ENCODE assay signal across 8 cellular contexts in the genomic region with DNA sequence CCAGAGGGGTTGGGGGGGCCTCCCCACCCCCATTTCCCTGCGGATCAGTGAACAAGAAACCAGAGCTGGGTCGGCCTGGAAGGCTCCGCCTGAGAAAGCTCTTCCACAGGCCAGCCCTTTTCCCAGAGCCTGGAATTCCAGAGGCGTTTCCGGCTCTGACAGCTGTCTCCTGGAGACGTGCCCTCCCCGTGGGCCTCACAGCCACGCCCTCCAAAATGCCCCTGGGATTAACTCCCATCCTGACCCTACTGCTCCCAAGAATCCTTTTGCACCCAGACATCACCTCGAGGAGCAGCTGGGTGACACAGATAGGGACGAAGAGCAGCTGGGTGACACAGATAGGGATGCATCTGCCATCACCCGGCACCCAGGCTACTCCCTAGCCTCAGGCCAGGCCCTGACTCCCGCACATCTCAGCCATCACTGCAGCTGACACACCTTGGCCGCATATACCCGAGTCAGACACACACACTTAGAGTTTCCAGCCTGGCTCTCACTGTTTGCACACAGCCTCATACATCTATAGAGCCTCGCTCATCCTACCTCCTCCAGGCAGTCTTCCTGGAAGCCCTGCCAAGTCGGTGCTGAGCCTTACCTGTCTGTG. TPM values are rescaled to one million over a fixed set of nuclear protein-coding genes. Genes with fewer than 3 reads are reported as not detected.
DNase-seq lines count a peak whose midpoint lies in the region; ATAC-seq, FAIRE-seq and TF ChIP-seq lines count a peak whose summit lies in the region.

No MANE protein-coding gene starts in this region.

- H3K4me1 ChIP-seq in A549 (peaks cover 43% of the 10 kb centered on the region), Peyer's patch (peaks cover 0 to 18% (median 0%) of the 10 kb centered on the region in 4 donors)

- H3K27ac ChIP-seq in A549 (peak overlapping the region; percentile 49 to 86), Peyer's patch (peak overlapping the region; percentile 38 to 74 (median 52))

- no peak for TF ChIP-seq RAD21 in A549 (conservative IDR thresholded peaks at IDR 0.05 in 1 of 2, IDR thresholded peaks at IDR 0.05 in 1 of 2)

- no peak for DNase-seq in A549 (ENCODE audit: low read depth in 1 of 2, low spot score in 1 of 2)
- DNase-seq in Peyer's patch: no peak
- DNase-seq in fibroblast of pulmonary artery (ENCODE audit: low read depth): peak; percentile 72
- DNase-seq in nephron progenitor cell: peak; percentile 67
- no peak for DNase-seq in T-helper 9 cell
- DNase-seq in stimulated activated CD4-positive, alpha-beta T cell treated with anti-CD3 and anti-CD28 coated beads, Interleukin-12 subunit alpha, Interleukin-12 subunit beta, amount 100 ng/mL, for 4 hours: no peak

- FAIRE-seq in A549 (lab: Jason Lieb, UNC): no peak

- H3K9me3 ChIP-seq in A549 (no peaks in the 10 kb centered on the region), Peyer's patch (no peaks in the 10 kb centered on the region)

- H3K4me1 Mint-ChIP-seq in nephron progenitor cell: peaks cover 76% of the 10 kb centered on the region

- TF ChIP-seq POLR2A in A549 (IDR thresholded peaks at IDR 0.05; ENCODE audit: low read length): no peak
- TF ChIP-seq POLR2A in Peyer's patch (IDR thresholded peaks at IDR 0.05): no peak

- peak overlapping the region; percentile 92 for H3K27ac Mint-ChIP-seq in nephron progenitor cell

- no peak for TF ChIP-seq EP300 in A549 (IDR thresholded peaks at IDR 0.05)

- H3K4me3 Mint-ChIP-seq in nephron progenitor cell: peak overlapping the region; percentile 32

- no peaks in the 10 kb centered on the region for H3K27me3 ChIP-seq in Peyer's patch

- H3K36me3 Mint-ChIP-seq in nephron progenitor cell (ENCODE audit: low read depth): no peaks in the 10 kb centered on the region

- H3K4me3 ChIP-seq in A549: no peak overlapping the region
- H3K4me3 ChIP-seq in Peyer's patch: no peak overlapping the region
- H3K4me3 ChIP-seq in fibroblast of pulmonary artery (replicated peaks; ENCODE audit: low read depth, low read length): no peak overlapping the region

- H3K4me2 ChIP-seq in A549: peak overlapping the region; percentile 48

- ATAC-seq in A549 (peak; percentile 58 to 66; a peak in 5 of 6 replicates), HG02759 (IDR thresholded peaks at IDR 0.05; ENCODE audit: unreplicated experiment) (no peak), HG02852 (IDR thresholded peaks at IDR 0.05; ENCODE audit: unreplicated experiment) (no peak)

- 19% methylated on average over 10 of the region's 16 CpGs for WGBS in A549 (ENCODE audit: missing lambda C conversion rate)

- POLR2A ChIA-PET in A549 (lab: Yijun Ruan, JAX): no interaction called here

- TF ChIP-seq CTCF in A549 (IDR thresholded peaks at IDR 0.05): no peak
- no peak for TF ChIP-seq CTCF in Peyer's patch (IDR thresholded peaks at IDR 0.05)
- TF ChIP-seq CTCF in fibroblast of pulmonary artery (IDR thresholded peaks at IDR 0.05; ENCODE audit: low read length, missing control alignments): no peak
- no peak for TF ChIP-seq CTCF in nephron progenitor cell (IDR thresholded peaks at IDR 0.05)

- CTCF ChIA-PET in A549 (lab: Yijun Ruan, JAX): interaction anchor here (1.0 to 16.8 kb wide), 4 partner anchors 8 to 39 kb away, joined by 3 to 771 read pairs (median 24); a partner anchor contains a TSS

- H3K27me3 Mint-ChIP-seq in nephron progenitor cell (ENCODE audit: low read depth, poor library complexity): no peaks in the 10 kb centered on the region

- H3K36me3 ChIP-seq in Peyer's patch: no peaks in the 10 kb centered on the region

- H3K9me3 Mint-ChIP-seq in nephron progenitor cell: no peaks in the 10 kb centered on the region

TF ChIP-seq in A549, 52 proteins besides CTCF, POLR2A, EP300 and RAD21:
- TF ChIP-seq TFCP2L1 (CRISPR knock-in tag; IDR thresholded peaks at IDR 0.05): no peak
- peak; percentile 74 for TF ChIP-seq ZFP36 (IDR thresholded peaks at IDR 0.05; ENCODE audit: borderline replicate concordance, partially characterized antibody)

RNA-seq across cellular contexts. Expression of a gene that starts 7.6 kb away (rescaled TPM):
- polyA plus RNA-seq in A549 (2011; rRNA removed): 12.2 and 16.0 TPM in 2 replicates
- polyA plus RNA-seq in A549 (2012; cell fraction: cytosol; rRNA removed): 23.4 and 33.7 TPM in 2 replicates
- 21.3 and 29.9 TPM in 2 replicates for polyA plus RNA-seq in A549 (2012; cell fraction: nucleus; rRNA removed)
- 20.2 to 21.5 TPM (median 20.3 TPM) in 3 replicates for polyA plus RNA-seq in A549 (2017; fragmentation: RNase III; extraction: RNeasy Plus Mini Kit Qiagen cat#74134 plus additional on column Dnase treatment)
- 9.8 and 15.0 TPM in 2 replicates for polyA minus RNA-seq in A549 (2011; rRNA and poly(A)+ RNA removed)
- 10 to 100 TPM; 22.3 to 41.0 (median 34.7) TPM for total RNA-seq in Peyer's patch

RNA-seq across cellular contexts. Expression of a gene that starts 27.2 kb away (rescaled TPM):
- polyA plus RNA-seq in A549 (2011; rRNA removed) (1.1 and 2.0 TPM in 2 replicates), A549 (2017; fragmentation: RNase III; extraction: RNeasy Plus Mini Kit Qiagen cat#74134 plus additional on column Dnase treatment) (0.45 to 0.75 TPM (median 0.63 TPM) in 3 replicates)
- 0.22 and 0.39 TPM in 2 replicates for polyA plus RNA-seq in A549 (2012; cell fraction: cytosol; rRNA removed)
- polyA plus RNA-seq in A549 (2012; cell fraction: nucleus; rRNA removed): 0.14 TPM in 1 of 2 replicates, not detected in the other
- not detected in 2 replicates for polyA minus RNA-seq in A549 (2011; rRNA and poly(A)+ RNA removed)
- total RNA-seq in Peyer's patch: 100 to 1,000 TPM in 2 of 4 donors, 10 to 100 TPM in 2; 19.8 to 190 (median 92.7) TPM

RNA-seq across cellular contexts. Expression of a gene that starts 33.4 kb away (rescaled TPM):
- polyA plus RNA-seq in A549 (2011; rRNA removed) (8.3 and 11.1 TPM in 2 replicates), A549 (2017; fragmentation: RNase III; extraction: RNeasy Plus Mini Kit Qiagen cat#74134 plus additional on column Dnase treatment) (14.1 to 16.1 TPM (median 15.3 TPM) in 3 replicates)
- 16.0 and 23.0 TPM in 2 replicates for polyA plus RNA-seq in A549 (2012; cell fraction: cytosol; rRNA removed)
- polyA plus RNA-seq in A549 (2012; cell fraction: nucleus; rRNA removed): 52.8 and 67.1 TPM in 2 replicates
- polyA minus RNA-seq in A549 (2011; rRNA and poly(A)+ RNA removed): 12.5 and 17.6 TPM in 2 replicates
- 100 to 1,000 TPM in 3 of 4 donors, 10 to 100 TPM in 1; 74.3 to 142 (median 123) TPM for total RNA-seq in Peyer's patch

RNA-seq across cellular contexts. Expression of a gene that starts 56.0 kb away (rescaled TPM):
- polyA plus RNA-seq in A549 (2011; rRNA removed) (20.5 and 22.0 TPM in 2 replicates), A549 (2017; fragmentation: RNase III; extraction: RNeasy Plus Mini Kit Qiagen cat#74134 plus additional on column Dnase treatment) (23.5 to 28.4 TPM (median 26.1 TPM) in 3 replicates)
- 25.4 and 29.6 TPM in 2 replicates for polyA plus RNA-seq in A549 (2012; cell fraction: cytosol; rRNA removed)
- polyA plus RNA-seq in A549 (2012; cell fraction: nucleus; rRNA removed): 116 and 166 TPM in 2 replicates
- 18.1 and 19.4 TPM in 2 replicates for polyA minus RNA-seq in A549 (2011; rRNA and poly(A)+ RNA removed)
- total RNA-seq in Peyer's patch: 100 to 1,000 TPM in 3 of 4 donors, 10 to 100 TPM in 1; 67.1 to 189 (median 117) TPM

Comparison
In these comparisons a context has a peak if more than half of its experiments do, and no peak if none do; other contexts are left out.
1. ATAC-seq: peak in A549 (2 of 2); none in HG02759 (single experiment) and HG02852 (single experiment).
2. DNase-seq: peak in fibroblast of pulmonary artery (single experiment) and nephron progenitor cell (single experiment); none in A549 (0 of 2), Peyer's patch (0 of 3), T-helper 9 cell (single experiment) and stimulated activated CD4-positive, alpha-beta T cell treated with anti-CD3 and anti-CD28 coated beads, Interleukin-12 subunit alpha, Interleukin-12 subunit beta, amount 100 ng/mL, for 4 hours (single experiment).